Comparison of ENCODE assay signal across 1 cellular context in the genomic region with DNA sequence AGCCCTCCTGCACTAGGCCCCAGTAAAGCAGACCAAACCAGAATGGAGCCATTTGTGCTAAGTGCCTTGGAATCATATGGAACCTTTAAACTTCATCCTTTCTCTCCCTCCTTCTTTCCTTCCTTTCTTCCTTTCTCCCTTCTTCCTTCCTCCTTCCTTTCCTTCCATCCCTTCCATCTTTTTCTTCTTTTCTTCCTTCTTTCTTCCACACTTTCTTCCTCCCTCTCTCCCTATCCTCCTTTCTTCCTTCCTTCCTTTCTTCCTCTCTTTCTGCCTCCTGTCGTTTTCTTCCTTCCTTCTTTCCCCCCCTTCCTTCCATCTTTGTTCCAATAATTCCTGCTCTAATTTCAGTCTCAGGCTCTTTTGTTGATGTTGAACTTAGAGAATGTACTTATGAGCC.
TF ChIP-seq lines count a peak whose summit lies in the region.

No MANE protein-coding gene starts in this region.

TF ChIP-seq in HepG2, 621 proteins besides CTCF, POLR2A, EP300 and RAD21 (continued from another document and continues in another):
- TF ChIP-seq ZBTB40 (IDR thresholded peaks at IDR 0.05): peak; percentile 13; the same call in 1 of the 2 replicates
- TF ChIP-seq ZBTB40 (CRISPR knock-in tag; IDR thresholded peaks at IDR 0.05): no peak
- TF ChIP-seq NR3C1 (CRISPR knock-in tag; IDR thresholded peaks at IDR 0.05): no peak
- no peak for TF ChIP-seq TCF7 (IDR thresholded peaks at IDR 0.05; ENCODE audit: low read depth)
- TF ChIP-seq ZNF788 (CRISPR knock-in tag; IDR thresholded peaks at IDR 0.05; ENCODE audit: borderline replicate concordance): no peak
- TF ChIP-seq CEBPB (IDR thresholded peaks at IDR 0.05; ENCODE audit: borderline replicate concordance, low read depth, low read length): no peak
- no peak for TF ChIP-seq ZFP36L2 (CRISPR knock-in tag; IDR thresholded peaks at IDR 0.05)
- no peak for TF ChIP-seq KDM3A (CRISPR knock-in tag; IDR thresholded peaks at IDR 0.05; ENCODE audit: low read depth)
- no peak for TF ChIP-seq HNRNPL (IDR thresholded peaks at IDR 0.05; ENCODE audit: low read depth, low read length)
- TF ChIP-seq PAF1 (CRISPR knock-in tag; IDR thresholded peaks at IDR 0.05): no peak
- no peak for TF ChIP-seq GATAD1 (CRISPR knock-in tag; IDR thresholded peaks at IDR 0.05)
- no peak for TF ChIP-seq SRF (IDR thresholded peaks at IDR 0.05; ENCODE audit: low read depth, low read length)
- TF ChIP-seq NBN (conservative IDR thresholded peaks at IDR 0.05): 0 out of 2 replicates have a peak, but pooled peaks have one; percentile 67
- TF ChIP-seq ZBED4 (CRISPR knock-in tag; IDR thresholded peaks at IDR 0.05; ENCODE audit: borderline replicate concordance): no peak
- no peak for TF ChIP-seq ZSCAN29 (CRISPR knock-in tag; conservative IDR thresholded peaks at IDR 0.05)
- TF ChIP-seq PHF20 (CRISPR knock-in tag; IDR thresholded peaks at IDR 0.05): no peak
- no peak for TF ChIP-seq ZNF274 (CRISPR knock-in tag; IDR thresholded peaks at IDR 0.05)
- TF ChIP-seq MTF1 (CRISPR knock-in tag; IDR thresholded peaks at IDR 0.05): no peak
- TF ChIP-seq HOXA7 (CRISPR knock-in tag; IDR thresholded peaks at IDR 0.05): no peak
- TF ChIP-seq RXRA (CRISPR knock-in tag; IDR thresholded peaks at IDR 0.05): no peak
- no peak for TF ChIP-seq NAIF1 (CRISPR knock-in tag; IDR thresholded peaks at IDR 0.05; ENCODE audit: borderline replicate concordance)
- TF ChIP-seq ZNF136 (CRISPR knock-in tag; IDR thresholded peaks at IDR 0.05; ENCODE audit: low read depth): no peak
- no peak for TF ChIP-seq ZNF784 (CRISPR knock-in tag; IDR thresholded peaks at IDR 0.05; ENCODE audit: borderline replicate concordance)
- TF ChIP-seq, protein P1, sequence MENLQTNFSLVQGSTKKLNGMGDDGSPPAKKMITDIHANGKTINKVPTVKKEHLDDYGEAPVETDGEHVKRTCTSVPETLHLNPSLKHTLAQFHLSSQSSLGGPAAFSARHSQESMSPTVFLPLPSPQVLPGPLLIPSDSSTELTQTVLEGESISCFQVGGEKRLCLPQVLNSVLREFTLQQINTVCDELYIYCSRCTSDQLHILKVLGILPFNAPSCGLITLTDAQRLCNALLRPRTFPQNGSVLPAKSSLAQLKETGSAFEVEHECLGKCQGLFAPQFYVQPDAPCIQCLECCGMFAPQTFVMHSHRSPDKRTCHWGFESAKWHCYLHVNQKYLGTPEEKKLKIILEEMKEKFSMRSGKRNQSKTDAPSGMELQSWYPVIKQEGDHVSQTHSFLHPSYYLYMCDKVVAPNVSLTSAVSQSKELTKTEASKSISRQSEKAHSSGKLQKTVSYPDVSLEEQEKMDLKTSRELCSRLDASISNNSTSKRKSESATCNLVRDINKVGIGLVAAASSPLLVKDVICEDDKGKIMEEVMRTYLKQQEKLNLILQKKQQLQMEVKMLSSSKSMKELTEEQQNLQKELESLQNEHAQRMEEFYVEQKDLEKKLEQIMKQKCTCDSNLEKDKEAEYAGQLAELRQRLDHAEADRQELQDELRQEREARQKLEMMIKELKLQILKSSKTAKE (CRISPR knock-in tag; IDR thresholded peaks at IDR 0.05; ENCODE audit: borderline replicate concordance): no peak
- no peak for TF ChIP-seq GPN1 (CRISPR knock-in tag; IDR thresholded peaks at IDR 0.05; ENCODE audit: borderline replicate concordance)
- no peak for TF ChIP-seq ZNF468 (CRISPR knock-in tag; IDR thresholded peaks at IDR 0.05)
- TF ChIP-seq MED1 (CRISPR knock-in tag; IDR thresholded peaks at IDR 0.05): no peak
- no peak for TF ChIP-seq ZKSCAN5 (CRISPR knock-in tag; IDR thresholded peaks at IDR 0.05)
- TF ChIP-seq, protein P2, sequence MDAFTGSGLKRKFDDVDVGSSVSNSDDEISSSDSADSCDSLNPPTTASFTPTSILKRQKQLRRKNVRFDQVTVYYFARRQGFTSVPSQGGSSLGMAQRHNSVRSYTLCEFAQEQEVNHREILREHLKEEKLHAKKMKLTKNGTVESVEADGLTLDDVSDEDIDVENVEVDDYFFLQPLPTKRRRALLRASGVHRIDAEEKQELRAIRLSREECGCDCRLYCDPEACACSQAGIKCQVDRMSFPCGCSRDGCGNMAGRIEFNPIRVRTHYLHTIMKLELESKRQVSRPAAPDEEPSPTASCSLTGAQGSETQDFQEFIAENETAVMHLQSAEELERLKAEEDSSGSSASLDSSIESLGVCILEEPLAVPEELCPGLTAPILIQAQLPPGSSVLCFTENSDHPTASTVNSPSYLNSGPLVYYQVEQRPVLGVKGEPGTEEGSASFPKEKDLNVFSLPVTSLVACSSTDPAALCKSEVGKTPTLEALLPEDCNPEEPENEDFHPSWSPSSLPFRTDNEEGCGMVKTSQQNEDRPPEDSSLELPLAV (CRISPR knock-in tag; conservative IDR thresholded peaks at IDR 0.05; ENCODE audit: low read depth): no peak
- TF ChIP-seq STAT5B (CRISPR knock-in tag; IDR thresholded peaks at IDR 0.05): no peak
- TF ChIP-seq TAF1 (CRISPR knock-in tag; IDR thresholded peaks at IDR 0.05): no peak
- no peak for TF ChIP-seq FOSL2 (CRISPR knock-in tag; IDR thresholded peaks at IDR 0.05)
- TF ChIP-seq ZNF446 (CRISPR knock-in tag; IDR thresholded peaks at IDR 0.05): no peak
- 0 out of 2 replicates have a peak, but pooled peaks have one; percentile 20 for TF ChIP-seq FOXP1 (IDR thresholded peaks at IDR 0.05)
- TF ChIP-seq FOXP1 (CRISPR knock-in tag; IDR thresholded peaks at IDR 0.05): no peak
- 0 out of 2 replicates have a peak, but pooled peaks have one; percentile 69 for TF ChIP-seq NONO (IDR thresholded peaks at IDR 0.05)
- no peak for TF ChIP-seq NONO (CRISPR knock-in tag; conservative IDR thresholded peaks at IDR 0.05)
- no peak for TF ChIP-seq KMT2B (CRISPR knock-in tag; IDR thresholded peaks at IDR 0.05)
- no peak for TF ChIP-seq ZNF720 (CRISPR knock-in tag; IDR thresholded peaks at IDR 0.05)
- no peak for TF ChIP-seq ZNF30 (CRISPR knock-in tag; IDR thresholded peaks at IDR 0.05)
- TF ChIP-seq, protein P3, sequence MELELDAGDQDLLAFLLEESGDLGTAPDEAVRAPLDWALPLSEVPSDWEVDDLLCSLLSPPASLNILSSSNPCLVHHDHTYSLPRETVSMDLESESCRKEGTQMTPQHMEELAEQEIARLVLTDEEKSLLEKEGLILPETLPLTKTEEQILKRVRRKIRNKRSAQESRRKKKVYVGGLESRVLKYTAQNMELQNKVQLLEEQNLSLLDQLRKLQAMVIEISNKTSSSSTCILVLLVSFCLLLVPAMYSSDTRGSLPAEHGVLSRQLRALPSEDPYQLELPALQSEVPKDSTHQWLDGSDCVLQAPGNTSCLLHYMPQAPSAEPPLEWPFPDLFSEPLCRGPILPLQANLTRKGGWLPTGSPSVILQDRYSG (CRISPR knock-in tag; IDR thresholded peaks at IDR 0.05): no peak
- no peak for TF ChIP-seq ZBTB3 (CRISPR knock-in tag; IDR thresholded peaks at IDR 0.05; ENCODE audit: borderline replicate concordance, low read depth)
- TF ChIP-seq NCOR1 (IDR thresholded peaks at IDR 0.05; ENCODE audit: borderline replicate concordance, low read length): no peak
- TF ChIP-seq, protein P4, sequence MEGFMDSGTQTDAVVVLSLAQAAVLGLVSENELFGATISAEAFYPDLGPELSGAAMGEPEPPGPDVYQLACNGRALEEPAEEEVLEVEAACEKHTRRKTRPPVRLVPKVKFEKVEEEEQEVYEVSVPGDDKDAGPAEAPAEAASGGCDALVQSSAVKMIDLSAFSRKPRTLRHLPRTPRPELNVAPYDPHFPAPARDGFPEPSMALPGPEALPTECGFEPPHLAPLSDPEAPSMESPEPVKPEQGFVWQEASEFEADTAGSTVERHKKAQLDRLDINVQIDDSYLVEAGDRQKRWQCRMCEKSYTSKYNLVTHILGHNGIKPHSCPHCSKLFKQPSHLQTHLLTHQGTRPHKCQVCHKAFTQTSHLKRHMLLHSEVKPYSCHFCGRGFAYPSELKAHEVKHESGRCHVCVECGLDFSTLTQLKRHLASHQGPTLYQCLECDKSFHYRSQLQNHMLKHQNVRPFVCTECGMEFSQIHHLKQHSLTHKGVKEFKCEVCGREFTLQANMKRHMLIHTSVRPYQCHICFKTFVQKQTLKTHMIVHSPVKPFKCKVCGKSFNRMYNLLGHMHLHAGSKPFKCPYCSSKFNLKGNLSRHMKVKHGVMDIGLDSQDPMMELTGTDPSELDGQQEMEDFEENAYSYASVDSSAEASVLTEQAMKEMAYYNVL (CRISPR knock-in tag; IDR thresholded peaks at IDR 0.05; ENCODE audit: borderline replicate concordance): 0 out of 2 replicates have a peak, but pooled peaks have one; percentile 41
- no peak for TF ChIP-seq MEF2D (CRISPR knock-in tag; IDR thresholded peaks at IDR 0.05)
